Comparison of ENCODE assay signal across 6 cellular contexts in the genomic region with DNA sequence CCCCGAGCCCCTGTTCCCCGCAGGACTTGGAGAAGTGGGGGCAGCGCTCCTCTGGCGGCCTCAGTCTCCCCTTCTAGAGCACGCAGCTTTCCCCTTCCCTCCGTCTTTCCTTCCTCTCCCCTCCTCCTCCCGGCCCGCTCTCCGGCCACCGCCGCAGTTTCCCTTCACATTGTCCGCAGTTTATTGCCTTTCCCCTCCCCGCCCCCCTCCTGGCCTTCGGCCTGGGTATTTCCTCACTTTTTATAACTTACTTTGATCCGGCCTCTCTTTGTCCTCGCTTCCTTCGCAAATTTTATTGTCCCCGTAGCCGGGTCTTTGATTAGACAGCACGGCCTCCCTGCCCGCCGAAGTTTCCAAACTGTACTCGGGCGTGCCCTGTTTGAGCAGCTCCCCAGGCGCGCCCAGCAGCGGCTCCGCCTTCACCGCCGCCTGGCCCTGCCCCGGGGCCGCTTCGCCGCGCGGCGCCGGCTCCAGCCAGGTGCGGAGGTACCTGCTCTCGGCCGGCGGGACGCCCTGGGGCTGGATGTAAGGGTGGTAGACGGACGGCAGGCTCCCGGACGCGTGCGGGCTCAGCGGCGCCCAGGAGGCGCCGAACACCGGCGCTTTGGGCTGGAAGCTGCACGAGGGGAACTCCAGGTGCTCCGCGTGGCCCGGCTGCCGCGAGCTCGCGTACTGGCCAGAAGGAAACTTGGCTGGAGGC. TPM values are rescaled to one million over a fixed set of nuclear protein-coding genes. Genes with fewer than 3 reads are reported as not detected.
DNase-seq lines count a peak whose midpoint lies in the region; ATAC-seq and TF ChIP-seq lines count a peak whose summit lies in the region.

No MANE protein-coding gene starts in this region.

- H3K4me3 ChIP-seq in CD8-positive, alpha-beta T cell (ENCODE audit: low read depth, low read length): peak overlapping the region; percentile 55
- H3K4me3 ChIP-seq in endodermal cell (ENCODE audit: low read length) (peak overlapping the region; percentile 68), skin epidermis (peak overlapping the region; percentile 5 to 25 (median 16))

- no peak overlapping the region for H3K9ac ChIP-seq in endodermal cell (ENCODE audit: extremely low read depth, low read length, poor library complexity, severe bottlenecking)

- H3K36me3 Mint-ChIP-seq in CD8-positive, alpha-beta T cell: no peaks in the 10 kb centered on the region
- no peaks in the 10 kb centered on the region for H3K36me3 Mint-ChIP-seq in endodermal cell (ENCODE audit: low read depth)

- peak overlapping the region; percentile 18 for H3K27ac Mint-ChIP-seq in CD8-positive, alpha-beta T cell
- H3K27ac Mint-ChIP-seq in endodermal cell: no peak overlapping the region

- H3K9me3 Mint-ChIP-seq in CD8-positive, alpha-beta T cell: no peaks in the 10 kb centered on the region
- no peaks in the 10 kb centered on the region for H3K9me3 Mint-ChIP-seq in endodermal cell

- H3K27me3 ChIP-seq in CD8-positive, alpha-beta T cell (ENCODE audit: insufficient read depth, low read length): peaks cover 45% of the 10 kb centered on the region
- peaks cover 100% of the 10 kb centered on the region for H3K27me3 ChIP-seq in endodermal cell (ENCODE audit: control insufficient read depth, insufficient read depth, low read length, poor library complexity, severe bottlenecking)

- peaks cover 86% of the 10 kb centered on the region for H3K27me3 Mint-ChIP-seq in CD8-positive, alpha-beta T cell (ENCODE audit: low read depth)
- H3K27me3 Mint-ChIP-seq in endodermal cell (ENCODE audit: insufficient read depth): peaks cover 99% of the 10 kb centered on the region

- H3K4me1 ChIP-seq in CD8-positive, alpha-beta T cell (ENCODE audit: insufficient read depth, low read length): peaks cover 26% of the 10 kb centered on the region
- H3K4me1 ChIP-seq in endodermal cell (ENCODE audit: control insufficient read depth, insufficient read depth, low read length): no peaks in the 10 kb centered on the region

- no peaks in the 10 kb centered on the region for H3K36me3 ChIP-seq in CD8-positive, alpha-beta T cell (ENCODE audit: insufficient read depth, low read length)
- no peaks in the 10 kb centered on the region for H3K36me3 ChIP-seq in endodermal cell (ENCODE audit: control insufficient read depth, insufficient read depth, low read length)

- no peaks in the 10 kb centered on the region for H3K9me3 ChIP-seq in CD8-positive, alpha-beta T cell (ENCODE audit: low read length)
- peaks cover 8% of the 10 kb centered on the region for H3K9me3 ChIP-seq in endodermal cell (ENCODE audit: control insufficient read depth, low read length)

- 0 to 1% methylated on average over 24 to 63 of the region's 63 CpGs for WGBS in endodermal cell (ENCODE audit: insufficient coverage in 1 of 2, insufficient read length in 1 of 2), 2 experiments

- no peak for TF ChIP-seq CTCF in CD8-positive, alpha-beta T cell (IDR thresholded peaks at IDR 0.05)
- no peak for TF ChIP-seq CTCF in endodermal cell (conservative IDR thresholded peaks at IDR 0.05)

- CTCF ChIA-PET in CD8-positive, alpha-beta T cell (lab: Charles Lee): interaction anchor here (0.6 to 2.9 kb wide), 7 partner anchors 8 to 600 kb away, joined by 3 to 10 read pairs (median 4); no protein-coding TSS in a partner anchor

- ATAC-seq in CD8-positive, alpha-beta T cell: peak; percentile 56
- no peak for ATAC-seq in HG02623 (IDR thresholded peaks at IDR 0.05; ENCODE audit: unreplicated experiment)

- peak in 3 of 7 experiments; percentile 29 to 39 (median 37) for DNase-seq in CD8-positive, alpha-beta T cell
- DNase-seq in NCI-H748 treated with DMSO at 0.1 percent for 48 hours (lab: John Stamatoyannopoulos, UW) (peak; percentile 26), endodermal cell (peak; percentile 91)
- no peak for DNase-seq in effector CD8-positive, alpha-beta T cell (lab: John Stamatoyannopoulos, UW)

- H3K4me1 Mint-ChIP-seq in CD8-positive, alpha-beta T cell (ENCODE audit: low read depth): peaks cover 11% of the 10 kb centered on the region
- H3K4me1 Mint-ChIP-seq in endodermal cell: peaks cover 3% of the 10 kb centered on the region

- intact Hi-C loops in CD8-positive, alpha-beta T cell (cut with DNase I, micrococcal nuclease): no loop called here

- POLR2A ChIA-PET in CD8-positive, alpha-beta T cell (lab: Charles Lee): interaction anchor here (0.6 kb wide), 1 partner anchor 9 kb away, joined by 3 read pairs; no protein-coding TSS in a partner anchor

- no peak overlapping the region for H3K27ac ChIP-seq in CD8-positive, alpha-beta T cell (ENCODE audit: low read depth, low read length)
- H3K27ac ChIP-seq in endodermal cell (ENCODE audit: low read depth, low read length): peak overlapping the region; percentile 37
- H3K27ac ChIP-seq in skin epidermis: peak overlapping the region in 3 of 21 experiments; percentile 7 to 79 (median 13)

- H3K4me3 Mint-ChIP-seq in CD8-positive, alpha-beta T cell: peak overlapping the region; percentile 83
- H3K4me3 Mint-ChIP-seq in endodermal cell: peak overlapping the region; percentile 47

RNA-seq across cellular contexts. Expression of a gene that starts 0.5 kb away (rescaled TPM):
- not detected for total RNA-seq in CD8-positive, alpha-beta T cell
- not detected for total RNA-seq in endodermal cell
- polyA plus RNA-seq in endodermal cell (2013, experiment 1 of 2): 45.1 TPM
- polyA plus RNA-seq in endodermal cell (2013, experiment 2 of 2): 30.1 TPM

RNA-seq across cellular contexts. Expression of a gene that starts 10.6 kb away (rescaled TPM):
- not detected for total RNA-seq in CD8-positive, alpha-beta T cell
- total RNA-seq in endodermal cell: not detected
- polyA plus RNA-seq in endodermal cell (2013, experiment 1 of 2): 10.3 TPM
- polyA plus RNA-seq in endodermal cell (2013, experiment 2 of 2): 7.2 TPM

RNA-seq across cellular contexts. Expression of a gene that starts 14.8 kb away (rescaled TPM):
- under 1 TPM in 1 of 2 experiments, not detected in 1; 0.22 TPM for total RNA-seq in CD8-positive, alpha-beta T cell
- total RNA-seq in endodermal cell: not detected
- 5.6 TPM for polyA plus RNA-seq in endodermal cell (2013, experiment 1 of 2)
- 6.0 TPM for polyA plus RNA-seq in endodermal cell (2013, experiment 2 of 2)

RNA-seq across cellular contexts. Expression of a gene that starts 20.9 kb away (rescaled TPM):
- under 1 TPM in 1 of 2 experiments, not detected in 1; 0.19 TPM for total RNA-seq in CD8-positive, alpha-beta T cell
- total RNA-seq in endodermal cell: not detected
- 14.4 TPM for polyA plus RNA-seq in endodermal cell (2013, experiment 1 of 2)
- polyA plus RNA-seq in endodermal cell (2013, experiment 2 of 2): 10.0 TPM

RNA-seq across cellular contexts. Expression of a gene that starts 32.1 kb away (rescaled TPM):
- not detected for total RNA-seq in CD8-positive, alpha-beta T cell
- not detected for total RNA-seq in endodermal cell
- 5.3 TPM for polyA plus RNA-seq in endodermal cell (2013, experiment 1 of 2)
- 2.5 TPM for polyA plus RNA-seq in endodermal cell (2013, experiment 2 of 2)

Comparison
In these comparisons a context has a peak if more than half of its experiments do, and no peak if none do; other contexts are left out.
1. H3K4me3 ChIP-seq: peak in every context shown above with its lines; median percentile 68 in endodermal cell; 55 in CD8-positive, alpha-beta T cell; 16 in skin epidermis.